9 cellular contexts compared by ENCODE assay signal in genomic region chr9:105341784-105342183, GRCh38.
DNase-seq lines count a peak whose midpoint lies in the region; ATAC-seq and TF ChIP-seq lines count a peak whose summit lies in the region.
"Had no signal": no experiment of that assay in that cellular context is flagged by ENCODE, and none has a peak within 500 bp of the region (broad histone marks: within the 10 kb centered on the region; RNA-seq: fewer than 3 reads in every experiment).

No MANE protein-coding gene starts in this region.

- H2AK9ac ChIP-seq in IMR-90 (replicated peaks; ENCODE audit: low read depth, low read length, poor library complexity), result no peak overlapping the region

- no peak overlapping the region for H2BK120ac ChIP-seq in IMR-90 (ENCODE audit: low read depth, low read length)

- no peak overlapping the region for H4K91ac ChIP-seq in IMR-90 (ENCODE audit: insufficient read depth, low read depth, low read length)

- no peak for TF ChIP-seq POLR2A in IMR-90 (IDR thresholded peaks at IDR 0.05; ENCODE audit: low read depth, low read length)

- dilution Hi-C loops in IMR-90 (cut with HindIII; ENCODE audit: low sequenced_read_pairs, unreplicated experiment), result no loop called here

- H3K4me3 ChIP-seq in IMR-90 (ENCODE audit: insufficient read depth, low read depth, low read length) (no peak overlapping the region), fibroblast of mammary gland (ENCODE audit: control insufficient read depth, low read depth, low read length) (peak overlapping the region; percentile 12)

- no peak overlapping the region for H2AK5ac ChIP-seq in IMR-90 (ENCODE audit: low read depth, low read length)

- H3K56ac ChIP-seq in IMR-90 (ENCODE audit: extremely low read depth, insufficient read depth, low read length), result no peak overlapping the region

- no peak overlapping the region for H2BK15ac ChIP-seq in IMR-90 (ENCODE audit: low read depth, low read length)

- POLR2A ChIA-PET in IMR-90 (lab: Charles Lee; ENCODE audit: unreplicated experiment), result no interaction called here

- H3K14ac ChIP-seq in IMR-90 (replicated peaks; ENCODE audit: low read depth, low read length), result no peak overlapping the region

- BruUV-seq in IMR-90 (replicated peaks; lab: Mats Ljungman, UMichigan), result no TSS peak

- CTCF ChIA-PET in IMR-90 (lab: Yijun Ruan, JAX), result no interaction called here

- no peak for TF ChIP-seq CTCF in IMR-90 (conservative IDR thresholded peaks at IDR 0.05; ENCODE audit: low read depth, low read length)
- no peak for TF ChIP-seq CTCF in fibroblast of mammary gland (conservative IDR thresholded peaks at IDR 0.05; ENCODE audit: control insufficient read depth, insufficient read depth, low read depth, low read length)
- no peak for TF ChIP-seq CTCF in GM10266 (IDR thresholded peaks at IDR 0.05; ENCODE audit: control insufficient read depth, insufficient read depth, low read depth, missing control alignments)

- intact Hi-C loops in IMR-90 (cut with micrococcal nuclease), result no loop called here
- intact Hi-C loops in posterior cingulate gyrus (cut with DNase I), result no loop called here

- no peaks in the 10 kb centered on the region for H3K27me3 ChIP-seq in IMR-90 (ENCODE audit: control insufficient read depth, insufficient read depth, low read length)
- H3K27me3 ChIP-seq: heart right ventricle had no signal

- peaks cover 1% of the 10 kb centered on the region; the same call in 1 of the 2 replicates for H3K36me3 ChIP-seq in IMR-90 (ENCODE audit: control insufficient read depth, insufficient read depth, low read length)

- H3K9ac ChIP-seq in IMR-90 (ENCODE audit: low read depth, low read length), result no peak overlapping the region

- H3K9me3 ChIP-seq in IMR-90 (ENCODE audit: control insufficient read depth, insufficient read depth, low read length), result no peaks in the 10 kb centered on the region
- H3K9me3 ChIP-seq: heart right ventricle had no signal

- no peak overlapping the region for H2AFZ ChIP-seq in IMR-90 (replicated peaks; ENCODE audit: low read length, poor library complexity)

- DNase-seq in AG08395 (ENCODE audit: low spot score) (peak; percentile 34), IMR-90 (peak; percentile 56), fibroblast of mammary gland (ENCODE audit: low read depth) (peak; percentile 77), GM10266 (ENCODE audit: extremely low spot score) (no peak), ureter (ENCODE audit: low spot score) (no peak), posterior cingulate gyrus (no peak)
- DNase-seq: heart right ventricle had no signal

- H2BK5ac ChIP-seq in IMR-90 (ENCODE audit: low read depth, low read length, poor library complexity, severe bottlenecking), result no peak overlapping the region

- H3K4me2 ChIP-seq in IMR-90 (ENCODE audit: low read depth, low read length), result peak overlapping the region; percentile 69; the same call in 1 of the 2 replicates

- no peak overlapping the region for H4K5ac ChIP-seq in IMR-90 (ENCODE audit: low read depth, low read length)

- in situ Hi-C loops in IMR-90 (cut with MboI; ENCODE audit: low sequenced_read_pairs), result no loop called here

- ATAC-seq in GM19395 (IDR thresholded peaks at IDR 0.05; ENCODE audit: unreplicated experiment) (peak; percentile 87), IMR-90 (ENCODE audit: low read depth) (peak; percentile 84), esophagus mucosa (no peak)

- H3K4me1 ChIP-seq in IMR-90 (ENCODE audit: control insufficient read depth, insufficient read depth, low read length), result peaks cover 2% of the 10 kb centered on the region; the same call in 1 of the 2 replicates

- H3K18ac ChIP-seq in IMR-90 (ENCODE audit: low read depth, low read length), result no peak overlapping the region

- H3K79me1 ChIP-seq in IMR-90 (ENCODE audit: low read depth in 1 of 2, low read length in 2 of 2), result no peaks in the 10 kb centered on the region

- no peak overlapping the region for H3K27ac ChIP-seq in IMR-90 (ENCODE audit: insufficient read depth, low read length)

- H2BK20ac ChIP-seq in IMR-90 (ENCODE audit: low read depth, low read length), result no peak overlapping the region

- no CpG with 5 or more reads among the region's 1 CpG for WGBS in IMR-90 (ENCODE audit: extremely low coverage in 2 of 2, insufficient read length in 1 of 2), 2 experiments

- no peak for TF ChIP-seq RAD21 in IMR-90 (IDR thresholded peaks at IDR 0.05; ENCODE audit: low read length)

- H4K8ac ChIP-seq in IMR-90 (ENCODE audit: low read depth in 2 of 2, low read length in 2 of 2), result peak overlapping the region in 1 of 2 experiments; percentile 78; a peak in 1 of 4 replicates

- no peaks in the 10 kb centered on the region for H4K20me1 ChIP-seq in IMR-90 (ENCODE audit: insufficient read depth, low read length)

- H3K9me1 ChIP-seq in IMR-90 (ENCODE audit: insufficient read depth, low read length), result no peaks in the 10 kb centered on the region

- no peak overlapping the region for H3K23ac ChIP-seq in IMR-90 (ENCODE audit: low read depth, low read length)

- no peak overlapping the region for H3K4ac ChIP-seq in IMR-90 (ENCODE audit: low read depth, low read length)

TF ChIP-seq in IMR-90, 13 proteins besides CTCF, POLR2A, EP300 and RAD21:
- no peak for TF ChIP-seq ELK1 (IDR thresholded peaks at IDR 0.05; ENCODE audit: borderline replicate concordance, low read depth, low read length)
- TF ChIP-seq MAFK (IDR thresholded peaks at IDR 0.05; ENCODE audit: low read depth, low read length), result no peak
- TF ChIP-seq USF2 (IDR thresholded peaks at IDR 0.05; ENCODE audit: low read depth, low read length), result no peak
- TF ChIP-seq BHLHE40 (IDR thresholded peaks at IDR 0.05; ENCODE audit: low read depth, low read length), result no peak
- TF ChIP-seq MAZ (IDR thresholded peaks at IDR 0.05; ENCODE audit: borderline replicate concordance, low read depth, low read length), result no peak
- no peak for TF ChIP-seq RFX5 (IDR thresholded peaks at IDR 0.05; ENCODE audit: low read depth, low read length)
- no peak for TF ChIP-seq RCOR1 (IDR thresholded peaks at IDR 0.05; ENCODE audit: insufficient replicate concordance, low read length)
- no peak for TF ChIP-seq NFE2L2 (IDR thresholded peaks at IDR 0.05; ENCODE audit: low read depth, low read length)
- TF ChIP-seq CEBPB (IDR thresholded peaks at IDR 0.05; ENCODE audit: low read depth, low read length), result no peak
- TF ChIP-seq CHD1 (IDR thresholded peaks at IDR 0.05; ENCODE audit: low read depth, low read length), result no peak
- TF ChIP-seq SMC3 (IDR thresholded peaks at IDR 0.05; ENCODE audit: low read depth, low read length), result no peak
- no peak for TF ChIP-seq FOS (IDR thresholded peaks at IDR 0.05; ENCODE audit: low read depth, low read length)
- no peak for TF ChIP-seq MXI1 (IDR thresholded peaks at IDR 0.05; ENCODE audit: borderline replicate concordance, low read depth, low read length)

Comparison
In these comparisons a context has a peak if more than half of its experiments do, and no peak if none do; other contexts are left out.
1. DNase-seq: peak in AG08395 (single experiment), IMR-90 (single experiment) and fibroblast of mammary gland (single experiment); none in GM10266 (single experiment), ureter (single experiment) and posterior cingulate gyrus (0 of 10).